ENCODE assay signal across 1 cellular context in genomic region chr7:55132890-55133551, GRCh38.
TF ChIP-seq lines count a peak whose summit lies in the region.

No MANE protein-coding gene starts in this region.

TF ChIP-seq in HepG2, 621 proteins besides CTCF, POLR2A, EP300 and RAD21 (continued from another document):
- TF ChIP-seq DRAP1 (CRISPR knock-in tag; IDR thresholded peaks at IDR 0.05) = no peak
- no peak for TF ChIP-seq ZNF691 (CRISPR knock-in tag; IDR thresholded peaks at IDR 0.05; ENCODE audit: borderline replicate concordance, low read depth)
- TF ChIP-seq PAX8 (CRISPR knock-in tag; IDR thresholded peaks at IDR 0.05; ENCODE audit: borderline replicate concordance) = no peak
- TF ChIP-seq ATF5 (CRISPR knock-in tag; IDR thresholded peaks at IDR 0.05; ENCODE audit: low read depth) = no peak
- no peak for TF ChIP-seq ZNF713 (CRISPR knock-in tag; IDR thresholded peaks at IDR 0.05)
- TF ChIP-seq CREB1 (IDR thresholded peaks at IDR 0.05) = 0 out of 2 replicates have a peak, but pooled peaks have one; percentile 4
- no peak for TF ChIP-seq CREB1 (CRISPR knock-in tag; IDR thresholded peaks at IDR 0.05)
- no peak for TF ChIP-seq PAXIP1 (CRISPR knock-in tag; conservative IDR thresholded peaks at IDR 0.05)
- TF ChIP-seq BRCA1 (CRISPR knock-in tag; IDR thresholded peaks at IDR 0.05) = no peak
- TF ChIP-seq POGK (CRISPR knock-in tag; conservative IDR thresholded peaks at IDR 0.05) = 0 out of 2 replicates have a peak, but pooled peaks have one; percentile 44
- 0 out of 2 replicates have a peak, but pooled peaks have one; percentile 32 for TF ChIP-seq ATF3 (CRISPR knock-in tag; IDR thresholded peaks at IDR 0.05)
- TF ChIP-seq ZNF224 (CRISPR knock-in tag; IDR thresholded peaks at IDR 0.05) = no peak
- TF ChIP-seq NFKBIZ (CRISPR knock-in tag; IDR thresholded peaks at IDR 0.05) = no peak
- TF ChIP-seq DZIP1 (CRISPR knock-in tag; IDR thresholded peaks at IDR 0.05) = no peak
